In genomic region chr10:21989453-21990154, GRCh38 we compare ENCODE assay signal across 1 cellular context.
TF ChIP-seq lines count a peak whose summit lies in the region.

No MANE protein-coding gene starts in this region.

TF ChIP-seq in GM23338, 12 proteins besides CTCF, POLR2A, EP300 and RAD21 (continued from another document):
- no peak for TF ChIP-seq REST (IDR thresholded peaks at IDR 0.05; ENCODE audit: unreplicated experiment)
